In the genomic region with DNA sequence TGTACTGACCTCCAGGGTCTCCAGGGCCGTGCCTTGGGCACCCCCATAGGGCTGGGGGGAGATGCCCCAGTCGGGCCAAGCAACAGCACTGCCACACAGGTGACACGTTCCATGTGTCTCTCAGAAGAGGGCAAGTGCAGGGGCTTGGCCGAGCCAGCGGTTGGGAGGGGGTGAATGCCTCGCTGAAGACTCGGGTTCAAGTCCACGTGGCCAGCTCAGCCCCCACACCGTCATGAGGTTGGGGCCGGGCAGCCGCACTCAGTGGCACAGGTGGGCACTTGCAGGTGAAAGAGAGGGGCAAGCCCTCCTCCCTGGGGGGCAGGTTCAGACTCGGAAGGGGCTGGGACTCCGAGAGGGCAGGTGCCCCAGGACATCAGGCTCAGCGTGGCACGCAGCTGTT, we compare ENCODE assay signal across 12 cellular contexts.
DNase-seq lines count a peak whose midpoint lies in the region; ATAC-seq and TF ChIP-seq lines count a peak whose summit lies in the region.
"Had no signal": no experiment of that assay in that cellular context is flagged by ENCODE, and none has a peak within 500 bp of the region (broad histone marks: within the 10 kb centered on the region; RNA-seq: fewer than 3 reads in every experiment).

No MANE protein-coding gene starts in this region.

- TF ChIP-seq CTCF in A673 (conservative IDR thresholded peaks at IDR 0.05; ENCODE audit: low read depth, low read length) (no peak), WTC11 (IDR thresholded peaks at IDR 0.05) (no peak), MM.1S (IDR thresholded peaks at IDR 0.05; ENCODE audit: low read length) (no peak)

- no peaks in the 10 kb centered on the region for H3K9me3 Mint-ChIP-seq in WTC11

- H3K36me3 ChIP-seq in A673 (ENCODE audit: insufficient read depth, low read length, poor library complexity, severe bottlenecking) (no peaks in the 10 kb centered on the region), neuronal stem cell (replicated peaks in 1 of 2; ENCODE audit: control insufficient read depth in 2 of 2, insufficient read depth in 2 of 2, low read length in 2 of 2) (peaks cover 5 to 6% of the 10 kb centered on the region in 2 donors), MM.1S (replicated peaks; ENCODE audit: insufficient read depth, low read length) (no peaks in the 10 kb centered on the region)
- peaks cover 21 to 52% (median 40%) of the 10 kb centered on the region in 11 experiments for H3K36me3 ChIP-seq in BLaER1 treated with 17β-estradiol and CSF1 and Interleukin-3, amounts not matched to agents 10 nM and 100 nM

- POLR2A ChIA-PET in A673 (lab: Charles Lee; ENCODE audit: low non-redundant PET) (no interaction called here), WTC11 (lab: Charles Lee) (no interaction called here)

- peak overlapping the region; percentile 80 for H2BK12ac ChIP-seq in neuronal stem cell (ENCODE audit: low read length)

- 0 out of 2 replicates have a peak overlapping the region, but pooled peaks have one; percentile 37 for H3K27ac Mint-ChIP-seq in WTC11

- DNase-seq in A673 (ENCODE audit: low spot score): no peak
- no peak for DNase-seq in WTC11 (ENCODE audit: low spot score)
- DNase-seq in neuronal stem cell (ENCODE audit: low spot score): no peak
- DNase-seq in effector CD4-positive, alpha-beta T cell: no peak
- no peak for DNase-seq in MM.1S
- no peak for DNase-seq in activated gamma-delta T cell treated with Interleukin-2 at 50 U/mL for 16 hours
- DNase-seq: Calu3, DMS 273 treated with DMSO at 0.1 percent for 48 hours, IMR-90, KG1 had no signal

- H2AK5ac ChIP-seq in neuronal stem cell (ENCODE audit: low read depth, low read length): peak overlapping the region; percentile 92

- no peaks in the 10 kb centered on the region for H3K9me2 ChIP-seq in MM.1S (replicated peaks; ENCODE audit: insufficient read depth, low read length)

- peak overlapping the region; percentile 73 for H3K18ac ChIP-seq in neuronal stem cell (ENCODE audit: low read length)

- peaks cover 84 to 99% (median 98%) of the 10 kb centered on the region in 11 experiments for H4K20me1 ChIP-seq in BLaER1 treated with 17β-estradiol and CSF1 and Interleukin-3, amounts not matched to agents 10 nM and 100 nM
- H4K20me1 ChIP-seq in MM.1S (ENCODE audit: insufficient read depth, low read length): no peaks in the 10 kb centered on the region

- H3K79me2 ChIP-seq in MM.1S (ENCODE audit: low read length): no peaks in the 10 kb centered on the region

- intact Hi-C loops in A673 (cut with micrococcal nuclease; ENCODE audit: unreplicated experiment): no loop called here

- no peak overlapping the region for H3K4me3 ChIP-seq in A673 (ENCODE audit: low read depth, low read length, poor library complexity, severe bottlenecking)
- H3K4me3 ChIP-seq in BLaER1 treated with 17β-estradiol and CSF1 and Interleukin-3, amounts not matched to agents 10 nM and 100 nM: no peak overlapping the region
- no peak overlapping the region for H3K4me3 ChIP-seq in neuronal stem cell (ENCODE audit: low read length in 2 of 2)
- no peak overlapping the region for H3K4me3 ChIP-seq in MM.1S (ENCODE audit: low read length)

- BruUV-seq in A673 (replicated peaks; lab: Mats Ljungman, UMichigan): no TSS peak

- H3K14ac ChIP-seq in neuronal stem cell (ENCODE audit: low read length): peak overlapping the region; percentile 66

- H3K36me3 Mint-ChIP-seq in WTC11: peaks cover 4% of the 10 kb centered on the region; the same call in 1 of the 2 replicates

- H4K91ac ChIP-seq in neuronal stem cell (ENCODE audit: low read depth, low read length, poor library complexity): no peak overlapping the region

- H2BK5ac ChIP-seq in neuronal stem cell (ENCODE audit: low read length): peak overlapping the region; percentile 32

- no peaks in the 10 kb centered on the region for H3K27me3 Mint-ChIP-seq in WTC11 (ENCODE audit: low read depth)
- H3K27me3 Mint-ChIP-seq: B cell had no signal

- H3K4me1 ChIP-seq in A673 (ENCODE audit: insufficient read depth, low read length, poor library complexity, severe bottlenecking) (peaks cover 18% of the 10 kb centered on the region), neuronal stem cell (ENCODE audit: control insufficient read depth in 2 of 2, insufficient read depth in 1 of 2, low read depth in 1 of 2, low read length in 2 of 2) (peaks cover 21 to 27% of the 10 kb centered on the region in 2 donors), MM.1S (ENCODE audit: low read length) (no peaks in the 10 kb centered on the region)
- peaks cover 34 to 99% (median 94%) of the 10 kb centered on the region in 10 experiments for H3K4me1 ChIP-seq in BLaER1 treated with 17β-estradiol and CSF1 and Interleukin-3, amounts not matched to agents 10 nM and 100 nM

- H3K79me1 ChIP-seq in neuronal stem cell (ENCODE audit: low read depth, low read length): peaks cover 9% of the 10 kb centered on the region

- H2AFZ ChIP-seq in neuronal stem cell (ENCODE audit: low read length) (no peak overlapping the region), MM.1S (ENCODE audit: low read length) (no peak overlapping the region)

- H3K9ac ChIP-seq in BLaER1 treated with 17β-estradiol and CSF1 and Interleukin-3, amounts not matched to agents 10 nM and 100 nM: no peak overlapping the region
- H3K9ac ChIP-seq in neuronal stem cell (ENCODE audit: low read depth, low read length, poor library complexity) (peak overlapping the region; percentile 39), MM.1S (ENCODE audit: low read length) (no peak overlapping the region)

- no CpG with 5 or more reads among the region's 15 CpGs for WGBS in neuronal stem cell (ENCODE audit: extremely low coverage in 2 of 2, insufficient read length in 2 of 2, insufficient replicate concordance in 1 of 2), 2 donors

- no peak overlapping the region for H3K4ac ChIP-seq in neuronal stem cell (ENCODE audit: low read length)

- peak overlapping the region; percentile 77 for H4K8ac ChIP-seq in neuronal stem cell (ENCODE audit: low read depth, low read length)

- H3K23ac ChIP-seq in neuronal stem cell (ENCODE audit: low read depth, low read length, poor library complexity): no peak overlapping the region

- CTCF ChIA-PET in A673 (lab: Charles Lee) (no interaction called here), WTC11 (lab: Charles Lee) (no interaction called here)

- ATAC-seq in WTC11: no peak

- H3K27me3 ChIP-seq in A673 (replicated peaks; ENCODE audit: insufficient read depth, low read depth, low read length, poor library complexity): no peaks in the 10 kb centered on the region
- peaks cover 0 to 24% (median 0%) of the 10 kb centered on the region in 11 experiments; a peak in 8 of 22 replicates for H3K27me3 ChIP-seq in BLaER1 treated with 17β-estradiol and CSF1 and Interleukin-3, amounts not matched to agents 10 nM and 100 nM
- no peaks in the 10 kb centered on the region for H3K27me3 ChIP-seq in neuronal stem cell (ENCODE audit: control insufficient read depth in 3 of 3, insufficient read depth in 3 of 3, low read depth in 1 of 3, low read length in 3 of 3)
- no peaks in the 10 kb centered on the region for H3K27me3 ChIP-seq in MM.1S (replicated peaks; ENCODE audit: insufficient read depth, low read length)

- peaks cover 6% of the 10 kb centered on the region for H3K4me1 Mint-ChIP-seq in WTC11

- H2BK15ac ChIP-seq in neuronal stem cell (ENCODE audit: low read length): peak overlapping the region; percentile 87

- H3F3A ChIP-seq in MM.1S (ENCODE audit: insufficient read depth, low read length): no peaks in the 10 kb centered on the region

- H3K9me3 ChIP-seq in A673 (ENCODE audit: low read depth, low read length, poor library complexity, severe bottlenecking) (no peaks in the 10 kb centered on the region), neuronal stem cell (replicated peaks in 1 of 2; ENCODE audit: control insufficient read depth in 2 of 2, insufficient read depth in 1 of 2, low read depth in 1 of 2, low read length in 2 of 2) (peaks cover 0 to 3% of the 10 kb centered on the region in 2 donors), MM.1S (replicated peaks; ENCODE audit: insufficient read depth, low read length) (no peaks in the 10 kb centered on the region)
- peaks cover 0 to 11% (median 4%) of the 10 kb centered on the region in 11 experiments; a peak in 6 of 22 replicates for H3K9me3 ChIP-seq in BLaER1 treated with 17β-estradiol and CSF1 and Interleukin-3, amounts not matched to agents 10 nM and 100 nM (replicated peaks in 1 of 11)

- peak overlapping the region in 9 of 11 experiments; percentile 73 to 96 (median 83); a peak in 18 of 22 replicates for H3K4me2 ChIP-seq in BLaER1 treated with 17β-estradiol and CSF1 and Interleukin-3, amounts not matched to agents 10 nM and 100 nM
- H3K4me2 ChIP-seq in neuronal stem cell (ENCODE audit: insufficient read depth, low read length, poor library complexity, severe bottlenecking) (no peak overlapping the region), MM.1S (ENCODE audit: low read depth, low read length) (no peak overlapping the region)

- H3K27ac ChIP-seq in A673 (ENCODE audit: low read depth, low read length, poor library complexity, severe bottlenecking) (peak overlapping the region; percentile 60), neuronal stem cell (replicated peaks; ENCODE audit: low read length) (no peak overlapping the region), MM.1S (ENCODE audit: low read length) (no peak overlapping the region)
- no peak overlapping the region for H3K27ac ChIP-seq in BLaER1 treated with 17β-estradiol and CSF1 and Interleukin-3, amounts not matched to agents 10 nM and 100 nM

- no peak overlapping the region for H3K4me3 Mint-ChIP-seq in WTC11

- H2BK120ac ChIP-seq in neuronal stem cell (ENCODE audit: low read depth, low read length): no peak overlapping the region

TF ChIP-seq in WTC11, 78 proteins besides CTCF, POLR2A, EP300 and RAD21:
- no peak for TF ChIP-seq IRF2 (CRISPR knock-in tag; IDR thresholded peaks at IDR 0.05; ENCODE audit: borderline replicate concordance, low read depth)
- no peak for TF ChIP-seq HMGA2 (CRISPR knock-in tag; IDR thresholded peaks at IDR 0.05)
- TF ChIP-seq TEAD4 (CRISPR knock-in tag; IDR thresholded peaks at IDR 0.05): no peak
- no peak for TF ChIP-seq MXD4 (CRISPR knock-in tag; IDR thresholded peaks at IDR 0.05; ENCODE audit: borderline replicate concordance)
- TF ChIP-seq, protein P1, sequence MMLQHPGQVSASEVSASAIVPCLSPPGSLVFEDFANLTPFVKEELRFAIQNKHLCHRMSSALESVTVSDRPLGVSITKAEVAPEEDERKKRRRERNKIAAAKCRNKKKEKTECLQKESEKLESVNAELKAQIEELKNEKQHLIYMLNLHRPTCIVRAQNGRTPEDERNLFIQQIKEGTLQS (CRISPR knock-in tag; conservative IDR thresholded peaks at IDR 0.05): no peak
- TF ChIP-seq ZNF416 (CRISPR knock-in tag; IDR thresholded peaks at IDR 0.05): no peak
- no peak for TF ChIP-seq KAT7 (CRISPR knock-in tag; IDR thresholded peaks at IDR 0.05; ENCODE audit: borderline replicate concordance)
- TF ChIP-seq SOX15 (CRISPR knock-in tag; IDR thresholded peaks at IDR 0.05): no peak
- TF ChIP-seq GTF2I (CRISPR knock-in tag; conservative IDR thresholded peaks at IDR 0.05): no peak
- TF ChIP-seq ZNF671 (CRISPR knock-in tag; IDR thresholded peaks at IDR 0.05): no peak
- no peak for TF ChIP-seq FOXK1 (CRISPR knock-in tag; IDR thresholded peaks at IDR 0.05)
- no peak for TF ChIP-seq ATF1 (CRISPR knock-in tag; IDR thresholded peaks at IDR 0.05)

Comparison
In these comparisons a context has a peak if more than half of its experiments do, and no peak if none do; other contexts are left out.
1. H3K4me2 ChIP-seq: peak in BLaER1 treated with 17β-estradiol and CSF1 and Interleukin-3, amounts not matched to agents 10 nM and 100 nM (9 of 11); none in neuronal stem cell (single experiment) and MM.1S (single experiment).